Comparison of ENCODE assay signal across 11 cellular contexts in genomic region chr2:8986327-8986976, GRCh38. TPM values are rescaled to one million over a fixed set of nuclear protein-coding genes. Genes with fewer than 3 reads are reported as not detected.
DNase-seq lines count a peak whose midpoint lies in the region; ATAC-seq and TF ChIP-seq lines count a peak whose summit lies in the region.
"Had no signal": no experiment of that assay in that cellular context is flagged by ENCODE, and none has a peak within 500 bp of the region (broad histone marks: within the 10 kb centered on the region; RNA-seq: fewer than 3 reads in every experiment).

No MANE protein-coding gene starts in this region.

- H3K9ac ChIP-seq in smooth muscle cell (ENCODE audit: low read depth): peak overlapping the region; percentile 24

- H3K27me3 Mint-ChIP-seq in MCF 10A (ENCODE audit: insufficient read depth, unreplicated experiment) (no peaks in the 10 kb centered on the region), T-helper 17 cell (peaks cover 30% of the 10 kb centered on the region)
- peaks cover 0 to 25% (median 0%) of the 10 kb centered on the region in 5 donors for H3K27me3 Mint-ChIP-seq in naive thymus-derived CD4-positive, alpha-beta T cell

- H3K4me1 Mint-ChIP-seq in MCF 10A (ENCODE audit: insufficient read depth, unreplicated experiment): peaks cover 31% of the 10 kb centered on the region
- peaks cover 1% of the 10 kb centered on the region for H3K4me1 Mint-ChIP-seq in T-helper 17 cell
- H3K4me1 Mint-ChIP-seq in naive thymus-derived CD4-positive, alpha-beta T cell: peaks cover 0 to 6% (median 0%) of the 10 kb centered on the region in 7 donors

- H3K4me1 ChIP-seq in breast epithelium (no peaks in the 10 kb centered on the region), smooth muscle cell (ENCODE audit: low read depth) (peaks cover 16% of the 10 kb centered on the region)
- H3K4me1 ChIP-seq in naive thymus-derived CD4-positive, alpha-beta T cell (ENCODE audit: control insufficient read depth in 2 of 2, insufficient read depth in 2 of 2, low read length in 2 of 2): no peaks in the 10 kb centered on the region
- H3K4me1 ChIP-seq: upper lobe of right lung had no signal

- TF ChIP-seq EP300 in Ishikawa (IDR thresholded peaks at IDR 0.05; ENCODE audit: borderline replicate concordance): no peak

- H3K27ac Mint-ChIP-seq in MCF 10A (ENCODE audit: low read depth, unreplicated experiment): peak overlapping the region; percentile 8
- H3K27ac Mint-ChIP-seq in T-helper 17 cell: no peak overlapping the region
- H3K27ac Mint-ChIP-seq in naive thymus-derived CD4-positive, alpha-beta T cell: no peak overlapping the region
- H3K27ac Mint-ChIP-seq: memory B cell had no signal

- no peak for ATAC-seq in T-helper 17 cell
- ATAC-seq in HG03520 (IDR thresholded peaks at IDR 0.05; ENCODE audit: unreplicated experiment): no peak
- no peak for ATAC-seq in naive thymus-derived CD4-positive, alpha-beta T cell
- ATAC-seq: upper lobe of right lung had no signal

- TF ChIP-seq POLR2A in breast epithelium (IDR thresholded peaks at IDR 0.05): no peak

- H4K20me1 ChIP-seq in smooth muscle cell (ENCODE audit: low read depth): peaks cover 12% of the 10 kb centered on the region

- TF ChIP-seq CTCF in MCF 10A (IDR thresholded peaks at IDR 0.05; ENCODE audit: unreplicated experiment): no peak
- TF ChIP-seq CTCF in breast epithelium (IDR thresholded peaks at IDR 0.05): no peak
- TF ChIP-seq CTCF in astrocyte of the spinal cord (IDR thresholded peaks at IDR 0.05; ENCODE audit: low read depth, low read length): peak; percentile 20
- peak; percentile 32 for TF ChIP-seq CTCF in smooth muscle cell (IDR thresholded peaks at IDR 0.05; ENCODE audit: borderline replicate concordance, insufficient read depth, poor library complexity, severe bottlenecking)

- POLR2A ChIA-PET in MCF 10A (lab: Yijun Ruan, JAX): interaction anchor here (1.7 to 1.9 kb wide), 2 partner anchors 16 to 18 kb away, joined by 5 to 10 read pairs; partner anchors contain the start of gene MBOAT2
- POLR2A ChIA-PET in naive thymus-derived CD4-positive, alpha-beta T cell (lab: Charles Lee): no interaction called here

- H3K4me3 Mint-ChIP-seq in MCF 10A (ENCODE audit: unreplicated experiment): no peak overlapping the region
- no peak overlapping the region for H3K4me3 Mint-ChIP-seq in T-helper 17 cell
- no peak overlapping the region for H3K4me3 Mint-ChIP-seq in naive thymus-derived CD4-positive, alpha-beta T cell
- H3K4me3 Mint-ChIP-seq: memory B cell had no signal

- CTCF ChIA-PET in MCF 10A (lab: Yijun Ruan, JAX): interaction anchor here (0.6 kb wide), 2 partner anchors 117 to 509 kb away, joined by 3 to 6 read pairs; no protein-coding TSS in a partner anchor
- CTCF ChIA-PET in naive thymus-derived CD4-positive, alpha-beta T cell (lab: Charles Lee): no interaction called here

- intact Hi-C loops in MCF 10A (cut with micrococcal nuclease) (no loop called here), breast epithelium (cut with DNase I; ENCODE audit: low total_unique reads) (no loop called here)
- intact Hi-C loops in naive thymus-derived CD4-positive, alpha-beta T cell (cut with micrococcal nuclease): no loop called here

- peaks cover 17% of the 10 kb centered on the region for H3F3A ChIP-seq in smooth muscle cell (ENCODE audit: low read depth)

- DNase-seq in MCF 10A (ENCODE audit: unreplicated experiment): no peak
- no peak for DNase-seq in breast epithelium (ENCODE audit: low spot score in 2 of 2)
- DNase-seq in astrocyte of the spinal cord (ENCODE audit: low read depth, low spot score): no peak
- no peak for DNase-seq in smooth muscle cell (lab: John Stamatoyannopoulos, UW; ENCODE audit: unreplicated experiment)
- no peak for DNase-seq in T-helper 17 cell
- DNase-seq in naive thymus-derived CD4-positive, alpha-beta T cell: no peak
- DNase-seq: upper lobe of right lung had no signal

- H3K4me2 ChIP-seq in smooth muscle cell: peak overlapping the region; percentile 45

- no peaks in the 10 kb centered on the region for H3K36me3 ChIP-seq in breast epithelium
- H3K36me3 ChIP-seq in smooth muscle cell (ENCODE audit: low read depth): no peaks in the 10 kb centered on the region
- no peaks in the 10 kb centered on the region for H3K36me3 ChIP-seq in naive thymus-derived CD4-positive, alpha-beta T cell (ENCODE audit: control insufficient read depth in 2 of 3, insufficient read depth in 3 of 3, low read length in 3 of 3)
- H3K36me3 ChIP-seq: upper lobe of right lung had no signal

- H2AFZ ChIP-seq in smooth muscle cell (ENCODE audit: low read depth): no peak overlapping the region

- in situ Hi-C loops in astrocyte of the spinal cord (cut with HindIII; ENCODE audit: low sequenced_read_pairs): no loop called here

- H3K27ac ChIP-seq in breast epithelium: no peak overlapping the region
- H3K27ac ChIP-seq in smooth muscle cell (ENCODE audit: low read depth): peak overlapping the region; percentile 89
- H3K27ac ChIP-seq in naive thymus-derived CD4-positive, alpha-beta T cell (ENCODE audit: low read depth, low read length): no peak overlapping the region
- H3K27ac ChIP-seq: RWPE1, upper lobe of right lung had no signal

- no TSS peak for BruUV-seq in MCF 10A (replicated peaks; lab: Mats Ljungman, UMichigan)

- WGBS in smooth muscle cell (ENCODE audit: low lambda C conversion rate): 50% methylated on average over 11 of the region's 11 CpGs

- peaks cover 81% of the 10 kb centered on the region for H3K79me2 ChIP-seq in smooth muscle cell (ENCODE audit: low read depth)

- peak; percentile 40; the same call in 1 of the 2 replicates for TF ChIP-seq RAD21 in Ishikawa (IDR thresholded peaks at IDR 0.05; ENCODE audit: low read depth)

- H3K36me3 Mint-ChIP-seq in MCF 10A (ENCODE audit: insufficient read depth, unreplicated experiment): no peaks in the 10 kb centered on the region
- H3K36me3 Mint-ChIP-seq in T-helper 17 cell (ENCODE audit: low read depth): no peaks in the 10 kb centered on the region
- H3K36me3 Mint-ChIP-seq in naive thymus-derived CD4-positive, alpha-beta T cell: no peaks in the 10 kb centered on the region
- H3K36me3 Mint-ChIP-seq: memory B cell had no signal

- H3K27me3 ChIP-seq in breast epithelium (no peaks in the 10 kb centered on the region), smooth muscle cell (ENCODE audit: low read depth) (no peaks in the 10 kb centered on the region)
- H3K27me3 ChIP-seq in naive thymus-derived CD4-positive, alpha-beta T cell (ENCODE audit: control insufficient read depth in 2 of 2, insufficient read depth in 2 of 2, low read length in 2 of 2): peaks cover 0 to 4% of the 10 kb centered on the region in 2 donors
- H3K27me3 ChIP-seq: upper lobe of right lung had no signal

- H3K4me3 ChIP-seq in breast epithelium: no peak overlapping the region
- H3K4me3 ChIP-seq in astrocyte of the spinal cord (ENCODE audit: low read depth, low read length): no peak overlapping the region
- no peak overlapping the region for H3K4me3 ChIP-seq in smooth muscle cell
- no peak overlapping the region for H3K4me3 ChIP-seq in naive thymus-derived CD4-positive, alpha-beta T cell (ENCODE audit: low read length)
- H3K4me3 ChIP-seq: upper lobe of right lung had no signal

- H3K9me3 ChIP-seq in breast epithelium (no peaks in the 10 kb centered on the region), smooth muscle cell (replicated peaks; ENCODE audit: low read depth) (no peaks in the 10 kb centered on the region), T-helper 17 cell (ENCODE audit: control insufficient read depth, low read length, poor library complexity, severe bottlenecking) (no peaks in the 10 kb centered on the region)
- no peaks in the 10 kb centered on the region for H3K9me3 ChIP-seq in naive thymus-derived CD4-positive, alpha-beta T cell (ENCODE audit: control insufficient read depth in 2 of 3, low read length in 3 of 3)
- H3K9me3 ChIP-seq: upper lobe of right lung had no signal

- no peaks in the 10 kb centered on the region for H3K9me3 Mint-ChIP-seq in MCF 10A (ENCODE audit: unreplicated experiment)
- H3K9me3 Mint-ChIP-seq in naive thymus-derived CD4-positive, alpha-beta T cell: no peaks in the 10 kb centered on the region
- H3K9me3 Mint-ChIP-seq: memory B cell had no signal

TF ChIP-seq in Ishikawa, 13 proteins besides CTCF, POLR2A, EP300 and RAD21:
- TF ChIP-seq MAX (IDR thresholded peaks at IDR 0.05): no peak
- TF ChIP-seq TEAD4 (IDR thresholded peaks at IDR 0.05): no peak
- TF ChIP-seq EGR1 (IDR thresholded peaks at IDR 0.05): no peak
- no peak for TF ChIP-seq TAF1 (IDR thresholded peaks at IDR 0.05; ENCODE audit: low read depth)
- TF ChIP-seq USF1 (IDR thresholded peaks at IDR 0.05): no peak
- no peak for TF ChIP-seq YY1 (IDR thresholded peaks at IDR 0.05; ENCODE audit: low read depth)
- TF ChIP-seq NFIC (IDR thresholded peaks at IDR 0.05): no peak
- TF ChIP-seq FOXM1 (IDR thresholded peaks at IDR 0.05; ENCODE audit: borderline replicate concordance, low read depth): no peak
- no peak for TF ChIP-seq ZBTB7A (IDR thresholded peaks at IDR 0.05; ENCODE audit: low read depth)
- no peak for TF ChIP-seq TCF12 (IDR thresholded peaks at IDR 0.05; ENCODE audit: low read depth)
- no peak for TF ChIP-seq CEBPB (IDR thresholded peaks at IDR 0.05)
- no peak for TF ChIP-seq CREB1 (IDR thresholded peaks at IDR 0.05; ENCODE audit: low read depth)

RNA-seq across cellular contexts. Expression of gene MBOAT2, which starts 17.0 kb away (rescaled TPM):
- total RNA-seq in MCF 10A (2022): 30.1 and 34.7 TPM in 2 replicates
- total RNA-seq in breast epithelium: 10 to 100 TPM in 2 of 3 donors, 1 to 10 TPM in 1; 6.4 to 41.0 (median 23.6) TPM
- 24.1 and 49.5 TPM in 2 replicates for total RNA-seq in smooth muscle cell
- 32.6 and 35.2 TPM in 2 replicates for polyA plus RNA-seq in smooth muscle cell
- 1 to 10 TPM; 2.1 to 4.9 TPM for total RNA-seq in T-helper 17 cell
- total RNA-seq in naive thymus-derived CD4-positive, alpha-beta T cell: 1 to 10 TPM; 1.4 to 6.0 (median 2.3) TPM
- 1 to 10 TPM in 1 of 2 donors, under 1 TPM in 1; 0.90 to 1.4 TPM for polyA plus RNA-seq in naive thymus-derived CD4-positive, alpha-beta T cell

Comparison
In these comparisons a context has a peak if more than half of its experiments do, and no peak if none do; other contexts are left out.
1. CTCF ChIP-seq: peak in astrocyte of the spinal cord (single experiment) and smooth muscle cell (single experiment); none in MCF 10A (single experiment) and breast epithelium (0 of 3).